In the genomic region with DNA sequence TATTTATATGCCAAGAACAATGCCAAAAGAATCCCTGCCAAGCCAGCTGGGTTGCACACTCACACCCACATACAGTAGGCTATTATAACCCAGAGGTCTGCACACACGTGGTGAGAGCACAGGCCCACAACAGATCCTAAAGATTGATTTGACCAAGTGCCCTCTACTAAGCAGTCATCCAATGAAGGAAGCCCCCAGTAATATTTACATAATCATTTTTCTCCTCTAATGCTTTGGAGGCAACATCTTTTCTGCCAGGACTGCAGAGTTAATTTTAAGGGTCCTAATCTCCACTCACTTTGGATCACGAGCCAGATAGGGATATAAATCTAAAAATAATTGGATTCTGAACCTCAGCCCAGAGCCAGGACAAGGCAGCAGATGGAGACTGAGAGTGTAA, we compare ENCODE assay signal across 18 cellular contexts. TPM values are rescaled to one million over a fixed set of nuclear protein-coding genes. Genes with fewer than 3 reads are reported as not detected.
DNase-seq lines count a peak whose midpoint lies in the region; ATAC-seq and TF ChIP-seq lines count a peak whose summit lies in the region.
"Had no signal": no experiment of that assay in that cellular context is flagged by ENCODE, and none has a peak within 500 bp of the region (broad histone marks: within the 10 kb centered on the region; RNA-seq: fewer than 3 reads in every experiment).

No MANE protein-coding gene starts in this region.

- H3K27ac Mint-ChIP-seq in activated CD4-positive, alpha-beta memory T cell treated with anti-CD3 and anti-CD28 coated beads for 36 hours = no peak overlapping the region
- H3K27ac Mint-ChIP-seq: CD4-positive, CD25-positive, alpha-beta regulatory T cell; GM23338; IgD-negative memory B cell had no signal

- DNase-seq in BE2C (peak; percentile 36), NCI-H446 (lab: John Stamatoyannopoulos, UW) (peak; percentile 82 to 95), NCI-H82 treated with DMSO at 0.1 percent for 48 hours (lab: John Stamatoyannopoulos, UW; ENCODE audit: unreplicated experiment) (peak; percentile 90), head of caudate nucleus (no peak)
- no peak for DNase-seq in stimulated activated CD4-positive, alpha-beta T cell treated with anti-CD3 and anti-CD28 coated beads, Interleukin-2, amount 100 ng/mL, for 24 hours
- no peak for DNase-seq in activated CD4-positive, alpha-beta memory T cell treated with anti-CD3 and anti-CD28 coated beads for 36 hours
- DNase-seq: Calu3; CD4-positive, CD25-positive, alpha-beta regulatory T cell; DMS153; DMS79 treated with DMSO at 0.1 percent for 48 hours; EL; H7 had no signal

- peaks cover 17% of the 10 kb centered on the region for H3K4me1 ChIP-seq in BE2C

- H3K9me3 ChIP-seq in BE2C = no peaks in the 10 kb centered on the region

- TF ChIP-seq CTCF in BE2C (IDR thresholded peaks at IDR 0.05; ENCODE audit: low read depth, low read length) = no peak

- no peak overlapping the region for H3K4me3 ChIP-seq in BE2C (ENCODE audit: low read depth, low read length)
- H3K4me3 ChIP-seq: BLaER1 treated with 17β-estradiol and CSF1 and Interleukin-3, amounts not matched to agents 10 nM and 100 nM; GM23338 had no signal

- H3K9me3 Mint-ChIP-seq in activated CD4-positive, alpha-beta memory T cell treated with anti-CD3 and anti-CD28 coated beads for 36 hours = peaks cover 8% of the 10 kb centered on the region

- no peak overlapping the region for H3K4me3 Mint-ChIP-seq in activated CD4-positive, alpha-beta memory T cell treated with anti-CD3 and anti-CD28 coated beads for 36 hours
- H3K4me3 Mint-ChIP-seq: CD4-positive, CD25-positive, alpha-beta regulatory T cell; GM23338; IgD-negative memory B cell had no signal

- ATAC-seq in SK-N-SH treated with all-trans-retinoic acid at 6 μM for 48 hours = no peak
- ATAC-seq: GM23338 had no signal

- CTCF ChIA-PET in activated CD4-positive, alpha-beta memory T cell treated with anti-CD3 and anti-CD28 coated beads for 36 hours (lab: Charles Lee) = no interaction called here

- no peaks in the 10 kb centered on the region for H3K36me3 ChIP-seq in BE2C
- H3K36me3 ChIP-seq: BLaER1 treated with 17β-estradiol and CSF1 and Interleukin-3, amounts not matched to agents 10 nM and 100 nM had no signal

- H3K36me3 Mint-ChIP-seq in activated CD4-positive, alpha-beta memory T cell treated with anti-CD3 and anti-CD28 coated beads for 36 hours = no peaks in the 10 kb centered on the region
- H3K36me3 Mint-ChIP-seq: CD4-positive, CD25-positive, alpha-beta regulatory T cell; IgD-negative memory B cell had no signal

- H3K27me3 ChIP-seq in BE2C = no peaks in the 10 kb centered on the region
- H3K27me3 ChIP-seq: BLaER1 treated with 17β-estradiol and CSF1 and Interleukin-3, amounts not matched to agents 10 nM and 100 nM had no signal

- no peaks in the 10 kb centered on the region for H3K27me3 Mint-ChIP-seq in activated CD4-positive, alpha-beta memory T cell treated with anti-CD3 and anti-CD28 coated beads for 36 hours
- H3K27me3 Mint-ChIP-seq: CD4-positive, CD25-positive, alpha-beta regulatory T cell; IgD-negative memory B cell had no signal

- POLR2A ChIA-PET in activated CD4-positive, alpha-beta memory T cell treated with anti-CD3 and anti-CD28 coated beads for 36 hours (lab: Charles Lee) = no interaction called here

- H3K4me1 Mint-ChIP-seq in activated CD4-positive, alpha-beta memory T cell treated with anti-CD3 and anti-CD28 coated beads for 36 hours (ENCODE audit: low read depth) = no peaks in the 10 kb centered on the region
- H3K4me1 Mint-ChIP-seq: CD4-positive, CD25-positive, alpha-beta regulatory T cell; IgD-negative memory B cell had no signal

- intact Hi-C loops in head of caudate nucleus (cut with DNase I) = no loop called here
- intact Hi-C loops in activated CD4-positive, alpha-beta memory T cell treated with anti-CD3 and anti-CD28 coated beads for 36 hours (cut with micrococcal nuclease) = no loop called here

TF ChIP-seq in SK-N-SH treated with all-trans-retinoic acid at 6 μM for 48 hours, 23 proteins besides CTCF, POLR2A, EP300 and RAD21:
- TF ChIP-seq TCF4 (CRISPR knock-in tag; IDR thresholded peaks at IDR 0.05; ENCODE audit: borderline replicate concordance) = peak; percentile 70; the same call in 1 of the 2 replicates
- no peak for TF ChIP-seq ZFP30 (CRISPR knock-in tag; IDR thresholded peaks at IDR 0.05)
- TF ChIP-seq, protein P1, sequence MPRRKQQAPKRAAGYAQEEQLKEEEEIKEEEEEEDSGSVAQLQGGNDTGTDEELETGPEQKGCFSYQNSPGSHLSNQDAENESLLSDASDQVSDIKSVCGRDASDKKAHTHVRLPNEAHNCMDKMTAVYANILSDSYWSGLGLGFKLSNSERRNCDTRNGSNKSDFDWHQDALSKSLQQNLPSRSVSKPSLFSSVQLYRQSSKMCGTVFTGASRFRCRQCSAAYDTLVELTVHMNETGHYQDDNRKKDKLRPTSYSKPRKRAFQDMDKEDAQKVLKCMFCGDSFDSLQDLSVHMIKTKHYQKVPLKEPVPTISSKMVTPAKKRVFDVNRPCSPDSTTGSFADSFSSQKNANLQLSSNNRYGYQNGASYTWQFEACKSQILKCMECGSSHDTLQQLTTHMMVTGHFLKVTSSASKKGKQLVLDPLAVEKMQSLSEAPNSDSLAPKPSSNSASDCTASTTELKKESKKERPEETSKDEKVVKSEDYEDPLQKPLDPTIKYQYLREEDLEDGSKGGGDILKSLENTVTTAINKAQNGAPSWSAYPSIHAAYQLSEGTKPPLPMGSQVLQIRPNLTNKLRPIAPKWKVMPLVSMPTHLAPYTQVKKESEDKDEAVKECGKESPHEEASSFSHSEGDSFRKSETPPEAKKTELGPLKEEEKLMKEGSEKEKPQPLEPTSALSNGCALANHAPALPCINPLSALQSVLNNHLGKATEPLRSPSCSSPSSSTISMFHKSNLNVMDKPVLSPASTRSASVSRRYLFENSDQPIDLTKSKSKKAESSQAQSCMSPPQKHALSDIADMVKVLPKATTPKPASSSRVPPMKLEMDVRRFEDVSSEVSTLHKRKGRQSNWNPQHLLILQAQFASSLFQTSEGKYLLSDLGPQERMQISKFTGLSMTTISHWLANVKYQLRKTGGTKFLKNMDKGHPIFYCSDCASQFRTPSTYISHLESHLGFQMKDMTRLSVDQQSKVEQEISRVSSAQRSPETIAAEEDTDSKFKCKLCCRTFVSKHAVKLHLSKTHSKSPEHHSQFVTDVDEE (CRISPR knock-in tag; IDR thresholded peaks at IDR 0.05) = 0 out of 2 replicates have a peak, but pooled peaks have one; percentile 51

RNA-seq across cellular contexts. Expression of gene MTNR1B, which starts 49.2 kb away (rescaled TPM):
- polyA plus RNA-seq in BE2C (2012; ENCODE audit: insufficient read depth, insufficient read length, low read depth) = not detected
- total RNA-seq in activated CD4-positive, alpha-beta memory T cell treated with anti-CD3 and anti-CD28 coated beads for 36 hours = not detected
- total RNA-seq: A673; Calu3; CD4-positive, CD25-positive, alpha-beta regulatory T cell; GM23338; H7; HT1080 had no signal
- polyA plus RNA-seq: CD4-positive, CD25-positive, alpha-beta regulatory T cell; GM23338; IgD-negative memory B cell had no signal

Comparison
In these comparisons a context has a peak if more than half of its experiments do, and no peak if none do; other contexts are left out.
1. DNase-seq: peak in BE2C (single experiment), NCI-H446 (2 of 2) and NCI-H82 treated with DMSO at 0.1 percent for 48 hours (single experiment); none in head of caudate nucleus (0 of 42), stimulated activated CD4-positive, alpha-beta T cell treated with anti-CD3 and anti-CD28 coated beads, Interleukin-2, amount 100 ng/mL, for 24 hours (0 of 2) and activated CD4-positive, alpha-beta memory T cell treated with anti-CD3 and anti-CD28 coated beads for 36 hours (single experiment).